13 cellular contexts compared by ENCODE assay signal in the genomic region with DNA sequence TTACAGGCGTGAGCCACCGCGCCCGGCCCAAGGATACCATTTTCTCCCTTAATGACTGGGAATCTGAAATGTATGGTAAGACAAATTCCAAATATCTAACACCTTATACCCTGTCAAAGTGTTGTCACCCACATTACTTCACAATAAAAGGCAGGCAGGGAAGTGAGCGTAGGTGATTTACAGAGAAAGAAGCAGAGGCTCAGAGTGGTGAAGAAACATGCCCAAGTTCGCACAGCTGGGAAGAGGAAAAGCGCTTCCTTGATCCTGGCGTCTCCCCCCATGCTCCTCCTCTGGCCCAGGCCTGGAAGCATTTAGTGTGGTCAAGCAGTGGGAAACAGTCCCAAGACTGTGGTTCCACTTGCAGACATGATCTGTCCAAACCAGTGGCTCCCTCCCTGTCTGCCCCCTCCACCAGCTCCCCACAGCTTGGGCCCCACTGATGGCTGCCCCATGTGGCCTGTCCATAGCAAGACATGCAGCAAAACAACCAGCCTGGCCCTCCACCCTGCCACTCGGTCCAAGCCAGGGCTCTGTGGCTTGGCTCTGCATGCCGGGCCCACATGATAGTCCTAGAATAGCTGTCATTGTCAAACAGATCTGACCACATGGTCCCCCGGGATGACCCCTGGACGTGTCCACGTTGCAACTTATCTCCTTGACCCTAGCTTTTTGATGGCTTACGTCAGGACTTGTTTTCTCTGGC.
DNase-seq lines count a peak whose midpoint lies in the region; ATAC-seq and TF ChIP-seq lines count a peak whose summit lies in the region.
"Had no signal": no experiment of that assay in that cellular context is flagged by ENCODE, and none has a peak within 500 bp of the region (broad histone marks: within the 10 kb centered on the region; RNA-seq: fewer than 3 reads in every experiment).

No MANE protein-coding gene starts in this region.

- no peak for ATAC-seq in GM18502 (IDR thresholded peaks at IDR 0.05; ENCODE audit: poor library complexity, unreplicated experiment)
- ATAC-seq: activated CD8-positive, alpha-beta T cell treated with anti-CD3 and anti-CD28 coated beads, Interleukin-2, amount 10 ng/mL, durations not matched to agents 7 days and 5 days had no signal

- no peak overlapping the region for H3K4me3 ChIP-seq in ACC112 (ENCODE audit: low read depth, low read length)
- no peak overlapping the region for H3K4me3 ChIP-seq in fibroblast of pulmonary artery (replicated peaks; ENCODE audit: low read depth, low read length)
- H3K4me3 ChIP-seq: Peyer's patch had no signal

- TF ChIP-seq CTCF in fibroblast of pulmonary artery (IDR thresholded peaks at IDR 0.05; ENCODE audit: low read length, missing control alignments) (no peak), GM10248 (IDR thresholded peaks at IDR 0.05; ENCODE audit: control extremely low read depth, extremely low read depth, low read depth, missing control alignments) (no peak)

- POLR2A ChIA-PET in GM10248 (lab: Yijun Ruan, JAX): no interaction called here

- DNase-seq in M059J (ENCODE audit: low read depth) (peak; percentile 18), fibroblast of pulmonary artery (ENCODE audit: low read depth) (peak; percentile 27), myocyte (ENCODE audit: low read depth) (peak; percentile 97), NCI-H146 treated with DMSO at 0.1 percent for 48 hours (lab: John Stamatoyannopoulos, UW; ENCODE audit: unreplicated experiment) (no peak), GM10248 (ENCODE audit: extremely low spot score) (no peak), NCI-H524 (lab: John Stamatoyannopoulos, UW) (no peak)
- DNase-seq: activated CD8-positive, alpha-beta T cell treated with anti-CD3 and anti-CD28 coated beads, Interleukin-2, amount 10 ng/mL, durations not matched to agents 7 days and 5 days; DND-41; effector memory CD4-positive, alpha-beta T cell; Karpas-422; Peyer's patch had no signal

- no peaks in the 10 kb centered on the region for H3K27me3 ChIP-seq in ACC112 (ENCODE audit: insufficient read depth, low read length)
- H3K27me3 ChIP-seq: Peyer's patch had no signal

- peak overlapping the region; percentile 87 for H3K27ac ChIP-seq in ACC112 (ENCODE audit: low read depth, low read length)
- H3K27ac ChIP-seq: Peyer's patch had no signal

- no peaks in the 10 kb centered on the region for H3K79me2 ChIP-seq in ACC112 (ENCODE audit: control insufficient read depth, insufficient read depth, low read length, unreplicated experiment)

- CTCF ChIA-PET in GM10248 (lab: Yijun Ruan, JAX): interaction anchor here (1.0 to 1.1 kb wide), 2 partner anchors 10 to 299 kb away, joined by 3 to 4 read pairs; no protein-coding TSS in a partner anchor

- H3K36me3 ChIP-seq in ACC112 (ENCODE audit: insufficient read depth, low read length): no peaks in the 10 kb centered on the region
- H3K36me3 ChIP-seq: Peyer's patch had no signal

- H3K4me1 ChIP-seq in ACC112 (ENCODE audit: control insufficient read depth, insufficient read depth, low read length, unreplicated experiment): peaks cover 19% of the 10 kb centered on the region
- H3K4me1 ChIP-seq: Peyer's patch had no signal

- no peak overlapping the region for H2AFZ ChIP-seq in ACC112 (ENCODE audit: low read length, unreplicated experiment)

Comparison
In these comparisons a context has a peak if more than half of its experiments do, and no peak if none do; other contexts are left out.
1. DNase-seq: peak in M059J (single experiment), fibroblast of pulmonary artery (single experiment) and myocyte (single experiment); none in NCI-H146 treated with DMSO at 0.1 percent for 48 hours (single experiment), GM10248 (single experiment) and NCI-H524 (0 of 2).